8 cellular contexts compared by ENCODE assay signal in genomic region chr12:122894173-122895121, GRCh38. TPM values are rescaled to one million over a fixed set of nuclear protein-coding genes. Genes with fewer than 3 reads are reported as not detected.
DNase-seq lines count a peak whose midpoint lies in the region; ATAC-seq and TF ChIP-seq lines count a peak whose summit lies in the region.

No MANE protein-coding gene starts in this region.

- H3K27me3 ChIP-seq in AG04450 (ENCODE audit: control insufficient read depth, insufficient read depth, low read length) (no peaks in the 10 kb centered on the region), MG63 (no peaks in the 10 kb centered on the region), aorta (ENCODE audit: control insufficient read depth in 1 of 2, insufficient read depth in 2 of 2, low read length in 1 of 2) (no peaks in the 10 kb centered on the region)

- peaks cover 49% of the 10 kb centered on the region for H3K4me1 Mint-ChIP-seq in mesothelial cell of epicardium

- peaks cover 4% of the 10 kb centered on the region for H3K9me3 Mint-ChIP-seq in mesothelial cell of epicardium

- ATAC-seq in aorta (ENCODE audit: low FRiP score): peak; percentile 1
- no peak for ATAC-seq in HG03442 (IDR thresholded peaks at IDR 0.05; ENCODE audit: unreplicated experiment)

- DNase-seq in AG04450 (ENCODE audit: low read depth, low spot score): no peak
- DNase-seq in MG63: no peak
- DNase-seq in mesothelial cell of epicardium (ENCODE audit: low spot score in 2 of 2, unreplicated experiment in 2 of 2): no peak
- no peak for DNase-seq in aorta
- no peak for DNase-seq in NCI-H2227 (lab: John Stamatoyannopoulos, UW; ENCODE audit: unreplicated experiment)
- DNase-seq in DMS153 (lab: John Stamatoyannopoulos, UW): no peak

- 17 to 21% methylated on average over 15 of the region's 15 CpGs for WGBS in aorta, 2 donors

- H3K27me3 Mint-ChIP-seq in mesothelial cell of epicardium (ENCODE audit: low read depth): no peaks in the 10 kb centered on the region

- peak overlapping the region; percentile 47 for H3K27ac Mint-ChIP-seq in mesothelial cell of epicardium

- CTCF ChIA-PET in AG04450 (lab: Charles Lee): interaction anchor here (0.6 to 1.0 kb wide), 3 partner anchors 34 to 58 kb away, joined by 3 to 11 read pairs (median 3); no protein-coding TSS in a partner anchor

- POLR2A ChIA-PET in AG04450 (lab: Yijun Ruan, JAX): interaction anchor here (0.7 kb wide), 1 partner anchor 24 kb away, joined by 8 read pairs; no protein-coding TSS in a partner anchor

- intact Hi-C loops in aorta (cut with DNase I): no loop called here

- H3K9me3 ChIP-seq in AG04450 (ENCODE audit: control insufficient read depth, insufficient read depth, low read length) (peaks cover 2% of the 10 kb centered on the region; the same call in 1 of the 2 replicates), MG63 (no peaks in the 10 kb centered on the region; the same call in 1 of the 2 replicates), aorta (ENCODE audit: control insufficient read depth, low read length) (no peaks in the 10 kb centered on the region)

- H3K4me3 ChIP-seq in AG04450 (ENCODE audit: low read depth, low read length): peak overlapping the region; percentile 92
- H3K4me3 ChIP-seq in MG63: peak overlapping the region; percentile 75
- peak overlapping the region; percentile 63 to 87 for H3K4me3 ChIP-seq in aorta (ENCODE audit: low read length in 2 of 2)

- H3K36me3 Mint-ChIP-seq in mesothelial cell of epicardium: no peaks in the 10 kb centered on the region

- peak overlapping the region; percentile 88 for H3K4me3 Mint-ChIP-seq in mesothelial cell of epicardium

- H3K27ac ChIP-seq in AG04450 (ENCODE audit: low read depth, low read length) (peak overlapping the region; percentile 13), cingulate gyrus (ENCODE audit: low read depth, low read length) (peak overlapping the region; percentile 67), aorta (ENCODE audit: low read depth in 1 of 2, low read length in 2 of 2) (peak overlapping the region; percentile 36 to 87)

- H3K36me3 ChIP-seq in MG63 (no peaks in the 10 kb centered on the region), aorta (ENCODE audit: control insufficient read depth in 1 of 2, insufficient read depth in 2 of 2, low read length in 1 of 2) (no peaks in the 10 kb centered on the region)

- TF ChIP-seq CTCF in AG04450 (IDR thresholded peaks at IDR 0.05; ENCODE audit: low read depth, low read length) (no peak), mesothelial cell of epicardium (IDR thresholded peaks at IDR 0.05; ENCODE audit: unreplicated experiment) (no peak)

- peaks cover 0 to 22% of the 10 kb centered on the region in 2 donors for H3K4me1 ChIP-seq in aorta (ENCODE audit: control insufficient read depth in 1 of 2, insufficient read depth in 2 of 2, low read length in 2 of 2)

RNA-seq across cellular contexts. Expression of gene VPS37B, which starts 1.5 kb away (rescaled TPM):
- 23.9 and 24.5 TPM in 2 replicates for polyA plus RNA-seq in AG04450 (2011; rRNA removed)
- polyA minus RNA-seq in AG04450 (2011; rRNA and poly(A)+ RNA removed): 16.0 and 17.6 TPM in 2 replicates
- 15.0 and 21.4 TPM in 2 replicates for total RNA-seq in MG63 (2014; rRNA removed; shearing (Covaris generic); ENCODE audit: low replicate concordance)
- 28.1 to 29.1 TPM (median 29.0 TPM) in 3 replicates for total RNA-seq in mesothelial cell of epicardium
- total RNA-seq in aorta: 10 to 100 TPM; 27.1 to 36.4 TPM
- polyA plus RNA-seq in aorta: 10 to 100 TPM in 1 of 2 donors, 1 to 10 TPM in 1; 7.4 to 17.6 TPM

RNA-seq across cellular contexts. Expression of gene HIP1R, which starts 59.2 kb away (rescaled TPM):
- polyA plus RNA-seq in AG04450 (2011; rRNA removed): 7.2 and 10.7 TPM in 2 replicates
- 11.3 and 20.1 TPM in 2 replicates for polyA minus RNA-seq in AG04450 (2011; rRNA and poly(A)+ RNA removed)
- 6.4 and 14.8 TPM in 2 replicates for total RNA-seq in MG63 (2014; rRNA removed; shearing (Covaris generic); ENCODE audit: low replicate concordance)
- 37.6 to 44.2 TPM (median 40.9 TPM) in 3 replicates for total RNA-seq in mesothelial cell of epicardium
- 10 to 100 TPM; 25.4 to 26.6 TPM for total RNA-seq in aorta
- 100 to 1,000 TPM in 1 of 2 donors, 10 to 100 TPM in 1; 33.7 to 101 TPM for polyA plus RNA-seq in aorta

Comparison
In these comparisons a context has a peak if more than half of its experiments do, and no peak if none do; other contexts are left out.
1. H3K27ac ChIP-seq: peak in every context shown above with its lines; median percentile 67 in cingulate gyrus; 62 in aorta; 13 in AG04450.